Comparison of ENCODE assay signal across 16 cellular contexts in the genomic region with DNA sequence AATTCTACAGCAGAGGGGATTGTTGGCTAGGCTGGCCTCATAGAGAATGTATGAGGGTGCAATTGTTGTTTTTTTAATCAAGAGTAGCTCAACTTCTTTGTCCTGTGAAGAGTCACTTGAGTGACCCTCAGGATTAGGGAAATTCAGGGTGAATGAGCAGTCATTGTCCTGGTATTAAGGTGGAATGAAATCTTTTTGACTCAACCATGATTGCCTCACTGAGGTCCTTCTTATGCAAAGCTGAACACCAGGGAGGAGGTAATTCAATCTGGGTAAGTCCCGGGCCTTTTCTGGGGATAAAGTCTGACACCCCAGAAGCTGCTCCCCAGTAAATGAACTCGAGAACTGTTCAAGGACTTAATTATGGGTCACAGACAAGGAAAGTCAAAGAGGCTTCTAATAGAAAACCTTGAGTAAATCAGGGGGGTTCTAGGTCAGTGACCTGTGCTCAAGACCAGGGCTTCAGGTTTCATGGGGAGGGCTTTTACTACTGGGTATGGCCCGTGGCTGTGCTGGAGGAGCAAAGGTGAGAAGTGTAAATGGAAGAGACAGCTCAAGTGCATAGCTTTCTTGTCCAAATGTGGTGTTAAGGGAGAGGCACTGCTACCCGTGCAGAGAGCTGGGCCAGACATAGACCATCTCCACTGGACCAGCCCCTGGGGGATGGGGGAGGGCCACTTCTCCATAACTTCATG.
"Had no signal": no experiment of that assay in that cellular context is flagged by ENCODE, and none has a peak within 500 bp of the region (broad histone marks: within the 10 kb centered on the region; RNA-seq: fewer than 3 reads in every experiment).

No MANE protein-coding gene starts in this region.

- H3K27me3 ChIP-seq: colonic mucosa, gastroesophageal sphincter, upper lobe of left lung had no signal

- H3K4me1 Mint-ChIP-seq: T-helper 17 cell had no signal

- H3K4me3 ChIP-seq: colonic mucosa, gastroesophageal sphincter, psoas muscle, upper lobe of left lung had no signal

- H3K9me3 ChIP-seq: colonic mucosa, gastroesophageal sphincter, psoas muscle, upper lobe of left lung had no signal

- H3K4me1 ChIP-seq: colonic mucosa, gastroesophageal sphincter, psoas muscle had no signal

- H3K9me3 Mint-ChIP-seq: activated T-cell treated with anti-CD3 and anti-CD28 coated beads, Interleukin-2, amount 50 U/mL, for 24 hours had no signal

- H3K27ac Mint-ChIP-seq: activated naive CD8-positive, alpha-beta T cell; activated T-cell treated with anti-CD3 and anti-CD28 coated beads, Interleukin-2, amount 50 U/mL, for 24 hours; naive thymus-derived CD4-positive, alpha-beta T cell; T-helper 17 cell had no signal

- ATAC-seq: gastroesophageal sphincter; naive thymus-derived CD4-positive, alpha-beta T cell; psoas muscle; sciatic nerve; T-helper 17 cell had no signal

- H3K4me3 Mint-ChIP-seq: activated naive CD8-positive, alpha-beta T cell; activated T-cell treated with anti-CD3 and anti-CD28 coated beads, Interleukin-2, amount 50 U/mL, for 24 hours; T-helper 17 cell had no signal

- DNase-seq: activated CD4-positive, alpha-beta T cell treated with anti-CD3 and anti-CD28 coated beads, Interleukin-2, amount 50 U/mL, for 1 hour; activated CD4-positive, CD25-positive, alpha-beta regulatory T cell; activated gamma-delta T cell; activated T-cell treated with anti-CD3 and anti-CD28 coated beads, Interleukin-2, amount 50 U/mL, for 24 hours; aorta; colonic mucosa; effector CD4-positive, alpha-beta T cell; naive thymus-derived CD4-positive, alpha-beta T cell; psoas muscle; stimulated activated CD4-positive, alpha-beta T cell treated with anti-CD3 and anti-CD28 coated beads, Interleukin-2, amount 100 ng/mL, for 24 hours; stimulated activated naive CD4-positive, alpha-beta T cell; T-helper 17 cell had no signal

- H3K27ac ChIP-seq: colonic mucosa, gastroesophageal sphincter, psoas muscle had no signal

- H3K27me3 Mint-ChIP-seq: activated naive CD8-positive, alpha-beta T cell; activated T-cell treated with anti-CD3 and anti-CD28 coated beads, Interleukin-2, amount 50 U/mL, for 24 hours had no signal

- H3K36me3 ChIP-seq: colonic mucosa, gastroesophageal sphincter, upper lobe of left lung had no signal
